Comparison of ENCODE assay signal across 15 cellular contexts in genomic region chr3:23422511-23422851, GRCh38.
DNase-seq lines count a peak whose midpoint lies in the region; ATAC-seq and TF ChIP-seq lines count a peak whose summit lies in the region.
"Had no signal": no experiment of that assay in that cellular context is flagged by ENCODE, and none has a peak within 500 bp of the region (broad histone marks: within the 10 kb centered on the region; RNA-seq: fewer than 3 reads in every experiment).

No MANE protein-coding gene starts in this region.

- H3K9me3 ChIP-seq in esophagus squamous epithelium, result no peaks in the 10 kb centered on the region

- intact Hi-C loops in esophagus squamous epithelium (cut with DNase I), result no loop called here

- H3K36me3 ChIP-seq in esophagus squamous epithelium, result no peaks in the 10 kb centered on the region

- no peak overlapping the region for H3K27ac ChIP-seq in esophagus squamous epithelium
- H3K27ac ChIP-seq: SK-N-MC, skin epidermis had no signal

- no peaks in the 10 kb centered on the region for H3K27me3 ChIP-seq in esophagus squamous epithelium

- no peak for TF ChIP-seq POLR2A in esophagus squamous epithelium (IDR thresholded peaks at IDR 0.05)

- ATAC-seq in GM19351 (IDR thresholded peaks at IDR 0.05; ENCODE audit: unreplicated experiment), result peak; percentile 88
- ATAC-seq in HG02678 (IDR thresholded peaks at IDR 0.05; ENCODE audit: unreplicated experiment), result peak; percentile 87
- ATAC-seq in HG03378 (IDR thresholded peaks at IDR 0.05; ENCODE audit: unreplicated experiment), result peak; percentile 80
- ATAC-seq: HepG2, left ventricle myocardium superior had no signal

- H3K4me1 ChIP-seq in esophagus squamous epithelium, result peaks cover 0 to 13% (median 0%) of the 10 kb centered on the region in 3 donors

- peak overlapping the region; percentile 10 for H3K4me3 ChIP-seq in GM12875 (ENCODE audit: low read depth, low read length)
- H3K4me3 ChIP-seq in esophagus squamous epithelium, result no peak overlapping the region
- H3K4me3 ChIP-seq: SK-N-MC, skin epidermis had no signal

- DNase-seq in NCI-H1694 treated with DMSO at 0.1 percent for 48 hours (lab: John Stamatoyannopoulos, UW), result no peak
- DNase-seq in NOMO-1 treated with DMSO at 0.1 percent for 48 hours (lab: John Stamatoyannopoulos, UW; ENCODE audit: unreplicated experiment), result no peak
- no peak for DNase-seq in NCI-H2107 treated with DMSO at 0.1 percent for 48 hours (lab: John Stamatoyannopoulos, UW; ENCODE audit: unreplicated experiment)
- no peak for DNase-seq in esophagus squamous epithelium (lab: John Stamatoyannopoulos, UW)
- DNase-seq: DMS79 treated with DMSO at 0.1 percent for 48 hours, left ventricle myocardium superior, NCI-H526 treated with DMSO at 0.1 percent for 48 hours, trophoblast cell had no signal

- no peak for TF ChIP-seq CTCF in GM12875 (IDR thresholded peaks at IDR 0.05; ENCODE audit: borderline replicate concordance, insufficient read depth, low read depth, low read length)
- no peak for TF ChIP-seq CTCF in esophagus squamous epithelium (IDR thresholded peaks at IDR 0.05)
